In genomic region chr6:42942444-42942843, GRCh38 we compare ENCODE assay signal across 1 cellular context.
TF ChIP-seq lines count a peak whose summit lies in the region.

No MANE protein-coding gene starts in this region.

TF ChIP-seq in HepG2, 621 proteins besides CTCF, POLR2A, EP300 and RAD21 (continued from another document and continues in another):
- peak; percentile 45; the same call in 1 of the 2 replicates for TF ChIP-seq POLR2AphosphoS5 (IDR thresholded peaks at IDR 0.05; ENCODE audit: low read depth, low read length)
- TF ChIP-seq ZNF550 (CRISPR knock-in tag; IDR thresholded peaks at IDR 0.05; ENCODE audit: borderline replicate concordance) = no peak
- no peak for TF ChIP-seq ZNF747 (CRISPR knock-in tag; IDR thresholded peaks at IDR 0.05; ENCODE audit: borderline replicate concordance)
- TF ChIP-seq ZNF781 (CRISPR knock-in tag; IDR thresholded peaks at IDR 0.05; ENCODE audit: borderline replicate concordance, not compliant biosample characterization) = no peak
- no peak for TF ChIP-seq NBN (conservative IDR thresholded peaks at IDR 0.05)
- no peak for TF ChIP-seq ZBTB26 (CRISPR knock-in tag; IDR thresholded peaks at IDR 0.05; ENCODE audit: borderline replicate concordance)
- no peak for TF ChIP-seq ZNF883 (CRISPR knock-in tag; IDR thresholded peaks at IDR 0.05; ENCODE audit: not compliant biosample characterization)
- TF ChIP-seq ZKSCAN5 (CRISPR knock-in tag; IDR thresholded peaks at IDR 0.05) = no peak
- TF ChIP-seq ZSCAN22 (CRISPR knock-in tag; IDR thresholded peaks at IDR 0.05) = no peak
- TF ChIP-seq ZNF639 (CRISPR knock-in tag; conservative IDR thresholded peaks at IDR 0.05) = no peak
- no peak for TF ChIP-seq ZNF678 (CRISPR knock-in tag; IDR thresholded peaks at IDR 0.05)
- no peak for TF ChIP-seq ZNF790 (CRISPR knock-in tag; IDR thresholded peaks at IDR 0.05; ENCODE audit: borderline replicate concordance)
- no peak for TF ChIP-seq HOXD1 (CRISPR knock-in tag; IDR thresholded peaks at IDR 0.05)
- TF ChIP-seq E2F5 (CRISPR knock-in tag; conservative IDR thresholded peaks at IDR 0.05) = no peak
- TF ChIP-seq ZBTB7A (CRISPR knock-in tag; IDR thresholded peaks at IDR 0.05) = no peak
- TF ChIP-seq NFYC (CRISPR knock-in tag; IDR thresholded peaks at IDR 0.05) = no peak
- no peak for TF ChIP-seq ZKSCAN1 (IDR thresholded peaks at IDR 0.05; ENCODE audit: low read length)
- no peak for TF ChIP-seq ZNF354B (CRISPR knock-in tag; IDR thresholded peaks at IDR 0.05)
- peak; percentile 32 for TF ChIP-seq AGO2 (optimal IDR thresholded peaks at IDR 0.05; ENCODE audit: low read depth, low read length)
- TF ChIP-seq ARNT2 (CRISPR knock-in tag; IDR thresholded peaks at IDR 0.05; ENCODE audit: low read depth) = no peak
- no peak for TF ChIP-seq ZNF878 (CRISPR knock-in tag; IDR thresholded peaks at IDR 0.05)
- no peak for TF ChIP-seq ZNF720 (CRISPR knock-in tag; IDR thresholded peaks at IDR 0.05)
- TF ChIP-seq ZNF629 (CRISPR knock-in tag; conservative IDR thresholded peaks at IDR 0.05) = no peak
- TF ChIP-seq ETS1 (CRISPR knock-in tag; IDR thresholded peaks at IDR 0.05) = no peak
- no peak for TF ChIP-seq MATR3 (CRISPR knock-in tag; IDR thresholded peaks at IDR 0.05)
- no peak for TF ChIP-seq KDM1A (CRISPR knock-in tag; IDR thresholded peaks at IDR 0.05)
- no peak for TF ChIP-seq ZBTB4 (CRISPR knock-in tag; IDR thresholded peaks at IDR 0.05; ENCODE audit: borderline replicate concordance)
- 0 out of 2 replicates have a peak, but pooled peaks have one; percentile 11 for TF ChIP-seq SRY (CRISPR knock-in tag; IDR thresholded peaks at IDR 0.05)
- no peak for TF ChIP-seq RFX3 (CRISPR knock-in tag; IDR thresholded peaks at IDR 0.05)
- TF ChIP-seq NCOA2 (CRISPR knock-in tag; IDR thresholded peaks at IDR 0.05) = no peak
- no peak for TF ChIP-seq MAF1 (CRISPR knock-in tag; IDR thresholded peaks at IDR 0.05; ENCODE audit: borderline replicate concordance)
- TF ChIP-seq RARG (CRISPR knock-in tag; IDR thresholded peaks at IDR 0.05; ENCODE audit: low read depth) = no peak
- no peak for TF ChIP-seq FOSL2 (CRISPR knock-in tag; IDR thresholded peaks at IDR 0.05)
- no peak for TF ChIP-seq ZNF414 (CRISPR knock-in tag; IDR thresholded peaks at IDR 0.05)
- 0 out of 2 replicates have a peak, but pooled peaks have one; percentile 31 for TF ChIP-seq ZBTB38 (CRISPR knock-in tag; IDR thresholded peaks at IDR 0.05)
- TF ChIP-seq AFF4 (CRISPR knock-in tag; IDR thresholded peaks at IDR 0.05) = no peak
- TF ChIP-seq HNRNPLL (IDR thresholded peaks at IDR 0.05; ENCODE audit: low read depth, low read length, poor library complexity, severe bottlenecking) = no peak
- TF ChIP-seq ARID4A (CRISPR knock-in tag; IDR thresholded peaks at IDR 0.05; ENCODE audit: borderline replicate concordance) = peak; percentile 36; the same call in 1 of the 2 replicates
- no peak for TF ChIP-seq CEBPG (CRISPR knock-in tag; IDR thresholded peaks at IDR 0.05)
- TF ChIP-seq KAT8 (CRISPR knock-in tag; IDR thresholded peaks at IDR 0.05) = no peak
- TF ChIP-seq ZNF577 (CRISPR knock-in tag; IDR thresholded peaks at IDR 0.05; ENCODE audit: borderline replicate concordance, low read depth) = no peak
- TF ChIP-seq ZNF576 (CRISPR knock-in tag; IDR thresholded peaks at IDR 0.05) = no peak
- TF ChIP-seq DNMT3B (CRISPR knock-in tag; conservative IDR thresholded peaks at IDR 0.05) = no peak
